In the genomic region with DNA sequence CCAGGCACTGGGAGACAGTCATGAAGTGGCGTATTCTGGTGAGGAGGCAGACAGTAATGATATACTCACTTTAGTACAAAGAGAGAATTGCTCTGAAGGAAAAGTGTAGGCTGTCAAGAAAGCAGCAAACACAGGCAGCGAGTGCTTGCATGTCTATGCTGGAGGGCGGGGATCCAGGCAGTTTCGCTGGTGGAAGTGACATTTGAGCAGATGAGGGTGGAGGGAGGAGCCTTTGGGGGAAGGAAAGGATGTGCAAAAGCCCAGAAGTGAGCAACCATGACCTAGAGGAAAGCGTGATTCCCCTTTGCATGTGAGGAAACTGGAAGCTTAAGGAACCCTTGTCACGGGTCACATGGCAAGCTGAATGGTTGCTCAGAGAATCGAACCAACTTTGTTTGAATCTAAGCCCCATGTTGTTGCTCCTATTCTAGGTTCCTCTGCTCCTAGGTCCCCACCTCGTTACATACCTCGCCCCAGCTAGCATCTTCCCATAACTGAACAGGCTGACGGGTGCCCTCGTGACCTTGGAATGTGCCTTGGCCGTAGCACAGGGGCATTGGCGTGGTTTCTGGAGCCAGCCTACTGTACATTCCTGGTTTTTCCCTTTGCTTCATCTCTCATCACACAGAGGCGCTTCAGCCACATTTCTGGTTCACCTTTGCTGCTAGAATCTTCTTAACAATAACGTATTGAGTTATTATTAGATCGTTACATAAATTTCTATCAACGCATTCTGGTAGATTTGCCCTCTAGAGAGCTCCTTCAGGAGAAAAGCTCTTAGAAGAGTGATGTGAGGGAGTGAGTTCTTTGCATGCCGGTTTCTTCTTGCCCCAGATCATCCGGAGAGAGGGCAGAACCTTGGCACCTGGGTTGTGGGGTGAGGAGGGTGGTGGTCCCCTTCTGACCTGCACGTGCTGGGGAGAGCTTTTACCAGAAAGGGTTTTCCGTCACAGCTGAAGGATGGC, we compare ENCODE assay signal across 28 cellular contexts.
DNase-seq lines count a peak whose midpoint lies in the region; ATAC-seq and TF ChIP-seq lines count a peak whose summit lies in the region.
"Had no signal": no experiment of that assay in that cellular context is flagged by ENCODE, and none has a peak within 500 bp of the region (broad histone marks: within the 10 kb centered on the region; RNA-seq: fewer than 3 reads in every experiment).

No MANE protein-coding gene starts in this region.

- peaks cover 3% of the 10 kb centered on the region for H3K4me1 Mint-ChIP-seq in CD8-positive, alpha-beta T cell (ENCODE audit: low read depth)
- H3K4me1 Mint-ChIP-seq: activated naive CD4-positive, alpha-beta T cell treated with anti-CD3 and anti-CD28 coated beads, Interleukin-2, amount 10 ng/mL, durations not matched to agents 7 days and 5 days had no signal

- H3K9me3 Mint-ChIP-seq in CD8-positive, alpha-beta T cell = no peaks in the 10 kb centered on the region
- H3K9me3 Mint-ChIP-seq: activated naive CD4-positive, alpha-beta T cell treated with anti-CD3 and anti-CD28 coated beads, Interleukin-2, amount 10 ng/mL, durations not matched to agents 7 days and 5 days; activated T-cell treated with anti-CD3 and anti-CD28 coated beads, Interleukin-2, amount 50 U/mL, for 4 hours; CD8-positive, alpha-beta memory T cell; dendritic cell treated with granulocyte-macrophage colony-stimulating factor and Interleukin-4, amounts not matched to agents 40 ng/mL and 50 ng/mL, for 4 days; HFFc6; natural killer cell treated with Interleukin-12 subunit alpha and Interleukin-12 subunit beta and Interleukin-15 and Interleukin-18, amount 100 ng/mL, for 72 hours had no signal

- no peak for TF ChIP-seq RAD21 in neural cell (conservative IDR thresholded peaks at IDR 0.05)

- no peak overlapping the region for H2AFZ ChIP-seq in neural cell (ENCODE audit: low read depth, low read length)
- H2AFZ ChIP-seq: GM23248 had no signal

- no peaks in the 10 kb centered on the region for H3K9me2 ChIP-seq in neural cell (ENCODE audit: insufficient read depth, low read length)

- no peaks in the 10 kb centered on the region for H3F3A ChIP-seq in neural cell (ENCODE audit: insufficient read depth, low read length, poor library complexity, severe bottlenecking)

- peaks cover 47% of the 10 kb centered on the region for H3K36me3 Mint-ChIP-seq in CD8-positive, alpha-beta T cell
- H3K36me3 Mint-ChIP-seq: activated naive CD4-positive, alpha-beta T cell treated with anti-CD3 and anti-CD28 coated beads, Interleukin-2, amount 10 ng/mL, durations not matched to agents 7 days and 5 days; natural killer cell treated with Interleukin-12 subunit alpha and Interleukin-12 subunit beta and Interleukin-15 and Interleukin-18, amount 100 ng/mL, for 72 hours had no signal

- H3K27ac ChIP-seq in BLaER1 treated with 17β-estradiol and CSF1 and Interleukin-3, amounts not matched to agents 10 nM and 100 nM = no peak overlapping the region
- H3K27ac ChIP-seq in neural cell (ENCODE audit: low read length) = no peak overlapping the region
- no peak overlapping the region for H3K27ac ChIP-seq in CD8-positive, alpha-beta T cell (ENCODE audit: low read depth, low read length)
- H3K27ac ChIP-seq: cardiac muscle cell, GM23248, Peyer's patch, SJCRH30, upper lobe of right lung had no signal

- H3K4me3 ChIP-seq in BLaER1 treated with 17β-estradiol and CSF1 and Interleukin-3, amounts not matched to agents 10 nM and 100 nM = no peak overlapping the region
- H3K4me3 ChIP-seq in neural cell (ENCODE audit: low read length) = no peak overlapping the region
- H3K4me3 ChIP-seq in CD8-positive, alpha-beta T cell (ENCODE audit: low read depth, low read length) = no peak overlapping the region
- H3K4me3 ChIP-seq: cardiac muscle cell, GM23248, heart right ventricle, K562, Peyer's patch, SJCRH30, upper lobe of right lung had no signal

- POLR2A ChIA-PET in CD8-positive, alpha-beta T cell (lab: Charles Lee) = no interaction called here

- no peak for TF ChIP-seq CTCF in neural cell (IDR thresholded peaks at IDR 0.05; ENCODE audit: poor library complexity, severe bottlenecking)
- no peak for TF ChIP-seq CTCF in CD8-positive, alpha-beta T cell (IDR thresholded peaks at IDR 0.05)

- H3K27ac Mint-ChIP-seq in CD8-positive, alpha-beta T cell = no peak overlapping the region
- H3K27ac Mint-ChIP-seq: activated naive CD4-positive, alpha-beta T cell treated with anti-CD3 and anti-CD28 coated beads, Interleukin-2, amount 10 ng/mL, durations not matched to agents 7 days and 5 days; dendritic cell treated with granulocyte-macrophage colony-stimulating factor and Interleukin-4, amounts not matched to agents 40 ng/mL and 50 ng/mL, for 4 days; HFFc6; natural killer cell treated with Interleukin-12 subunit alpha and Interleukin-12 subunit beta and Interleukin-15 and Interleukin-18, amount 100 ng/mL, for 72 hours had no signal

- no peaks in the 10 kb centered on the region for H3K27me3 Mint-ChIP-seq in CD8-positive, alpha-beta T cell (ENCODE audit: low read depth)
- H3K27me3 Mint-ChIP-seq: activated naive CD4-positive, alpha-beta T cell treated with anti-CD3 and anti-CD28 coated beads, Interleukin-2, amount 10 ng/mL, durations not matched to agents 7 days and 5 days; dendritic cell treated with granulocyte-macrophage colony-stimulating factor and Interleukin-4, amounts not matched to agents 40 ng/mL and 50 ng/mL, for 4 days; natural killer cell treated with Interleukin-12 subunit alpha and Interleukin-12 subunit beta and Interleukin-15 and Interleukin-18, amount 100 ng/mL, for 72 hours had no signal

- no peaks in the 10 kb centered on the region for H3K79me2 ChIP-seq in neural cell (replicated peaks; ENCODE audit: insufficient read depth, low read length)

- H3K27me3 ChIP-seq in BLaER1 treated with 17β-estradiol and CSF1 and Interleukin-3, amounts not matched to agents 10 nM and 100 nM = no peaks in the 10 kb centered on the region
- H3K27me3 ChIP-seq in neural cell (ENCODE audit: insufficient read depth, low read depth, low read length) = no peaks in the 10 kb centered on the region
- H3K27me3 ChIP-seq in CD8-positive, alpha-beta T cell (ENCODE audit: insufficient read depth, low read length) = no peaks in the 10 kb centered on the region
- H3K27me3 ChIP-seq: cardiac muscle cell, heart right ventricle, Peyer's patch, SJCRH30, upper lobe of right lung had no signal

- no peak overlapping the region for H3K9ac ChIP-seq in BLaER1 treated with 17β-estradiol and CSF1 and Interleukin-3, amounts not matched to agents 10 nM and 100 nM
- no peak overlapping the region for H3K9ac ChIP-seq in neural cell (ENCODE audit: low read length)
- H3K9ac ChIP-seq: GM23248 had no signal

- H3K4me3 Mint-ChIP-seq in CD8-positive, alpha-beta T cell = no peak overlapping the region
- H3K4me3 Mint-ChIP-seq: activated naive CD4-positive, alpha-beta T cell treated with anti-CD3 and anti-CD28 coated beads, Interleukin-2, amount 10 ng/mL, durations not matched to agents 7 days and 5 days; activated T-cell treated with anti-CD3 and anti-CD28 coated beads, Interleukin-2, amount 50 U/mL, for 4 hours; CD8-positive, alpha-beta memory T cell; dendritic cell treated with granulocyte-macrophage colony-stimulating factor and Interleukin-4, amounts not matched to agents 40 ng/mL and 50 ng/mL, for 4 days; HFFc6; natural killer cell treated with Interleukin-12 subunit alpha and Interleukin-12 subunit beta and Interleukin-15 and Interleukin-18, amount 100 ng/mL, for 72 hours had no signal

- peaks cover 0 to 8% (median 3%) of the 10 kb centered on the region in 11 experiments; a peak in 9 of 22 replicates for H3K9me3 ChIP-seq in BLaER1 treated with 17β-estradiol and CSF1 and Interleukin-3, amounts not matched to agents 10 nM and 100 nM (replicated peaks in 1 of 11)
- H3K9me3 ChIP-seq in neural cell (ENCODE audit: low read length) = no peaks in the 10 kb centered on the region
- H3K9me3 ChIP-seq in CD8-positive, alpha-beta T cell (ENCODE audit: low read length) = no peaks in the 10 kb centered on the region
- H3K9me3 ChIP-seq: heart right ventricle, Peyer's patch, SJCRH30, upper lobe of right lung had no signal

- intact Hi-C loops in CD8-positive, alpha-beta T cell (cut with DNase I, micrococcal nuclease) = loop anchor here in 1 of 2 experiments (10.0 kb wide), 1 partner anchor 196 kb away; no protein-coding TSS in a partner anchor

- H3K36me3 ChIP-seq in BLaER1 treated with 17β-estradiol and CSF1 and Interleukin-3, amounts not matched to agents 10 nM and 100 nM = peaks cover 0 to 24% (median 6%) of the 10 kb centered on the region in 11 experiments; a peak in 9 of 22 replicates
- H3K36me3 ChIP-seq in neural cell (ENCODE audit: insufficient read depth, low read length) = no peaks in the 10 kb centered on the region
- H3K36me3 ChIP-seq in CD8-positive, alpha-beta T cell (ENCODE audit: insufficient read depth, low read length) = no peaks in the 10 kb centered on the region
- H3K36me3 ChIP-seq: cardiac muscle cell, Peyer's patch, SJCRH30, upper lobe of right lung had no signal

- ATAC-seq in esophagus mucosa (peak; percentile 42), HG02981 (IDR thresholded peaks at IDR 0.05; ENCODE audit: unreplicated experiment) (no peak)
- ATAC-seq in CD8-positive, alpha-beta T cell = no peak
- ATAC-seq: activated T-cell treated with anti-CD3 and anti-CD28 coated beads, Interleukin-2, amount 50 U/mL, for 4 hours; K562; natural killer cell treated with Interleukin-12 subunit alpha and Interleukin-12 subunit beta and Interleukin-15 and Interleukin-18, amount 100 ng/mL, for 72 hours; upper lobe of right lung had no signal

- H4K20me1 ChIP-seq in BLaER1 treated with 17β-estradiol and CSF1 and Interleukin-3, amounts not matched to agents 10 nM and 100 nM = peaks cover 0 to 97% (median 0%) of the 10 kb centered on the region in 11 experiments; a peak in 3 of 22 replicates
- no peaks in the 10 kb centered on the region for H4K20me1 ChIP-seq in neural cell (ENCODE audit: insufficient read depth)

- DNase-seq in MV-4-11 (lab: John Stamatoyannopoulos, UW) (peak; percentile 45), EL (no peak), AML-193 (lab: John Stamatoyannopoulos, UW) (no peak)
- DNase-seq in CD8-positive, alpha-beta T cell = no peak
- DNase-seq: activated CD4-positive, CD25-positive, alpha-beta regulatory T cell treated with anti-CD3 and anti-CD28 coated beads, Interleukin-2, amount 50 U/mL, for 72 hours; activated naive CD4-positive, alpha-beta T cell treated with anti-CD3 and anti-CD28 coated beads, Interleukin-2, amount 10 ng/mL, durations not matched to agents 7 days and 5 days; activated T-cell treated with anti-CD3 and anti-CD28 coated beads, Interleukin-2, amount 50 U/mL, for 4 hours; CD8-positive, alpha-beta memory T cell; GDM1; GM23248; heart right ventricle; HFFc6; NCI-H2081 treated with DMSO at 0.1 percent for 48 hours; NCI-H526; Peyer's patch; SJCRH30; small intestine; stimulated activated CD4-positive, alpha-beta T cell treated with anti-CD3 and anti-CD28 coated beads, Interleukin-2, amount 100 ng/mL, for 24 hours; substantia nigra; upper lobe of right lung had no signal

- TF ChIP-seq EP300 in neural cell (conservative IDR thresholded peaks at IDR 0.05; ENCODE audit: poor library complexity, severe bottlenecking) = peak; percentile 37

- CTCF ChIA-PET in CD8-positive, alpha-beta T cell (lab: Charles Lee) = interaction anchor here (1.0 to 1.3 kb wide), 3 partner anchors 10 to 74 kb away, joined by 4 read pairs; no protein-coding TSS in a partner anchor

- H3K4me2 ChIP-seq in BLaER1 treated with 17β-estradiol and CSF1 and Interleukin-3, amounts not matched to agents 10 nM and 100 nM = peak overlapping the region in 10 of 11 experiments; percentile 4 to 58 (median 36); a peak in 18 of 22 replicates
- no peak overlapping the region for H3K4me2 ChIP-seq in neural cell (ENCODE audit: low read length)

- peaks cover 8 to 63% (median 44%) of the 10 kb centered on the region in 10 experiments; a peak in 19 of 20 replicates for H3K4me1 ChIP-seq in BLaER1 treated with 17β-estradiol and CSF1 and Interleukin-3, amounts not matched to agents 10 nM and 100 nM
- no peaks in the 10 kb centered on the region for H3K4me1 ChIP-seq in CD8-positive, alpha-beta T cell (ENCODE audit: insufficient read depth, low read length)
- H3K4me1 ChIP-seq: Peyer's patch, SJCRH30, upper lobe of right lung had no signal
